In the genomic region with DNA sequence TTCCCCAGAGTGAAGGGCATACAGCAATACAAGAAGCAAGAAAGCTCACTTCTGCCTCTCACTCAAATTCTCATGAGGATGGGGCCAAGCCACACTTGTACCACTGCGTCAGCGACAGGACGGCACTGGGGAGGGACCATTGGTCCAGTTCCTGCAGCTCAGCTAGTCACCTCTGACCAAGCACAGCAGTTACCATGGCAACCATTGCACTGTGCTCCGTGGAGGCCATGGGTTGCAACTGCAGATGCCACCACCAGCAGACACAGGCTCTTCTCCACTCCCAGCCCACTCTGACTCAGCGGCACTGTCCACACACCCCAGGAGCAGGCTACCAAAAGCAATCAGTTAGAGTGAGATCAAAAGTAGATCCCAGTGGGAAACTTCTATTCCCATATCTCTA, we compare ENCODE assay signal across 2 cellular contexts.
TF ChIP-seq lines count a peak whose summit lies in the region.

No MANE protein-coding gene starts in this region.

TF ChIP-seq in SK-N-SH, 30 proteins besides CTCF, POLR2A, EP300 and RAD21 (continued from another document):
- TF ChIP-seq, protein P1, sequence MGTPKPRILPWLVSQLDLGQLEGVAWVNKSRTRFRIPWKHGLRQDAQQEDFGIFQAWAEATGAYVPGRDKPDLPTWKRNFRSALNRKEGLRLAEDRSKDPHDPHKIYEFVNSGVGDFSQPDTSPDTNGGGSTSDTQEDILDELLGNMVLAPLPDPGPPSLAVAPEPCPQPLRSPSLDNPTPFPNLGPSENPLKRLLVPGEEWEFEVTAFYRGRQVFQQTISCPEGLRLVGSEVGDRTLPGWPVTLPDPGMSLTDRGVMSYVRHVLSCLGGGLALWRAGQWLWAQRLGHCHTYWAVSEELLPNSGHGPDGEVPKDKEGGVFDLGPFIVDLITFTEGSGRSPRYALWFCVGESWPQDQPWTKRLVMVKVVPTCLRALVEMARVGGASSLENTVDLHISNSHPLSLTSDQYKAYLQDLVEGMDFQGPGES (IDR thresholded peaks at IDR 0.05; ENCODE audit: low read depth, low read length), result no peak
- no peak for TF ChIP-seq RFX5 (IDR thresholded peaks at IDR 0.05; ENCODE audit: low read length)
- no peak for TF ChIP-seq RXRA (IDR thresholded peaks at IDR 0.05; ENCODE audit: borderline replicate concordance, low read depth)
- TF ChIP-seq, protein P2, sequence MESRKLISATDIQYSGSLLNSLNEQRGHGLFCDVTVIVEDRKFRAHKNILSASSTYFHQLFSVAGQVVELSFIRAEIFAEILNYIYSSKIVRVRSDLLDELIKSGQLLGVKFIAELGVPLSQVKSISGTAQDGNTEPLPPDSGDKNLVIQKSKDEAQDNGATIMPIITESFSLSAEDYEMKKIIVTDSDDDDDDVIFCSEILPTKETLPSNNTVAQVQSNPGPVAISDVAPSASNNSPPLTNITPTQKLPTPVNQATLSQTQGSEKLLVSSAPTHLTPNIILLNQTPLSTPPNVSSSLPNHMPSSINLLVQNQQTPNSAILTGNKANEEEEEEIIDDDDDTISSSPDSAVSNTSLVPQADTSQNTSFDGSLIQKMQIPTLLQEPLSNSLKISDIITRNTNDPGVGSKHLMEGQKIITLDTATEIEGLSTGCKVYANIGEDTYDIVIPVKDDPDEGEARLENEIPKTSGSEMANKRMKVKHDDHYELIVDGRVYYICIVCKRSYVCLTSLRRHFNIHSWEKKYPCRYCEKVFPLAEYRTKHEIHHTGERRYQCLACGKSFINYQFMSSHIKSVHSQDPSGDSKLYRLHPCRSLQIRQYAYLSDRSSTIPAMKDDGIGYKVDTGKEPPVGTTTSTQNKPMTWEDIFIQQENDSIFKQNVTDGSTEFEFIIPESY (IDR thresholded peaks at IDR 0.05; ENCODE audit: borderline replicate concordance, low read depth), result no peak
- TF ChIP-seq EZH2phosphoT487 (IDR thresholded peaks at IDR 0.05; ENCODE audit: borderline replicate concordance, low read depth), result no peak
- TF ChIP-seq YY1 (IDR thresholded peaks at IDR 0.05; ENCODE audit: low read depth), result no peak
- no peak for TF ChIP-seq CHD2 (IDR thresholded peaks at IDR 0.05; ENCODE audit: low read length, partially characterized antibody)
- no peak for TF ChIP-seq TEAD4 (IDR thresholded peaks at IDR 0.05; ENCODE audit: borderline replicate concordance, insufficient read depth)
- no peak for TF ChIP-seq FOSL2 (IDR thresholded peaks at IDR 0.05; ENCODE audit: borderline replicate concordance, low read depth)
- no peak for TF ChIP-seq FOXJ3 (CRISPR knock-in tag; IDR thresholded peaks at IDR 0.05)
- TF ChIP-seq, protein P3, sequence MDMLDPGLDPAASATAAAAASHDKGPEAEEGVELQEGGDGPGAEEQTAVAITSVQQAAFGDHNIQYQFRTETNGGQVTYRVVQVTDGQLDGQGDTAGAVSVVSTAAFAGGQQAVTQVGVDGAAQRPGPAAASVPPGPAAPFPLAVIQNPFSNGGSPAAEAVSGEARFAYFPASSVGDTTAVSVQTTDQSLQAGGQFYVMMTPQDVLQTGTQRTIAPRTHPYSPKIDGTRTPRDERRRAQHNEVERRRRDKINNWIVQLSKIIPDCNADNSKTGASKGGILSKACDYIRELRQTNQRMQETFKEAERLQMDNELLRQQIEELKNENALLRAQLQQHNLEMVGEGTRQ (IDR thresholded peaks at IDR 0.05; ENCODE audit: borderline replicate concordance, low read depth, low read length), result no peak
TF ChIP-seq in SK-N-SH: peak in this region for 0.

TF ChIP-seq in SK-N-SH treated with all-trans-retinoic acid at 6 μM for 48 hours, 23 proteins besides CTCF, POLR2A, EP300 and RAD21 (continued from another document):
- TF ChIP-seq, protein P4, sequence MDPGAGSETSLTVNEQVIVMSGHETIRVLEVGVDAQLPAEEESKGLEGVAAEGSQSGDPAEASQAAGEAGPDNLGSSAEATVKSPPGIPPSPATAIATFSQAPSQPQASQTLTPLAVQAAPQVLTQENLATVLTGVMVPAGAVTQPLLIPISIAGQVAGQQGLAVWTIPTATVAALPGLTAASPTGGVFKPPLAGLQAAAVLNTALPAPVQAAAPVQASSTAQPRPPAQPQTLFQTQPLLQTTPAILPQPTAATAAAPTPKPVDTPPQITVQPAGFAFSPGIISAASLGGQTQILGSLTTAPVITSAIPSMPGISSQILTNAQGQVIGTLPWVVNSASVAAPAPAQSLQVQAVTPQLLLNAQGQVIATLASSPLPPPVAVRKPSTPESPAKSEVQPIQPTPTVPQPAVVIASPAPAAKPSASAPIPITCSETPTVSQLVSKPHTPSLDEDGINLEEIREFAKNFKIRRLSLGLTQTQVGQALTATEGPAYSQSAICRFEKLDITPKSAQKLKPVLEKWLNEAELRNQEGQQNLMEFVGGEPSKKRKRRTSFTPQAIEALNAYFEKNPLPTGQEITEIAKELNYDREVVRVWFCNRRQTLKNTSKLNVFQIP (CRISPR knock-in tag; IDR thresholded peaks at IDR 0.05; ENCODE audit: borderline replicate concordance, low read depth), result no peak
- TF ChIP-seq, protein P5, sequence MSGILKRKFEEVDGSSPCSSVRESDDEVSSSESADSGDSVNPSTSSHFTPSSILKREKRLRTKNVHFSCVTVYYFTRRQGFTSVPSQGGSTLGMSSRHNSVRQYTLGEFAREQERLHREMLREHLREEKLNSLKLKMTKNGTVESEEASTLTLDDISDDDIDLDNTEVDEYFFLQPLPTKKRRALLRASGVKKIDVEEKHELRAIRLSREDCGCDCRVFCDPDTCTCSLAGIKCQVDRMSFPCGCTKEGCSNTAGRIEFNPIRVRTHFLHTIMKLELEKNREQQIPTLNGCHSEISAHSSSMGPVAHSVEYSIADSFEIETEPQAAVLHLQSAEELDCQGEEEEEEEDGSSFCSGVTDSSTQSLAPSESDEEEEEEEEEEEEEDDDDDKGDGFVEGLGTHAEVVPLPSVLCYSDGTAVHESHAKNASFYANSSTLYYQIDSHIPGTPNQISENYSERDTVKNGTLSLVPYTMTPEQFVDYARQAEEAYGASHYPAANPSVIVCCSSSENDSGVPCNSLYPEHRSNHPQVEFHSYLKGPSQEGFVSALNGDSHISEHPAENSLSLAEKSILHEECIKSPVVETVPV (CRISPR knock-in tag; IDR thresholded peaks at IDR 0.05), result no peak
- TF ChIP-seq ESRRG (CRISPR knock-in tag; IDR thresholded peaks at IDR 0.05), result no peak
- TF ChIP-seq ZNF565 (CRISPR knock-in tag; conservative IDR thresholded peaks at IDR 0.05; ENCODE audit: low read depth), result no peak
- TF ChIP-seq, protein P6, sequence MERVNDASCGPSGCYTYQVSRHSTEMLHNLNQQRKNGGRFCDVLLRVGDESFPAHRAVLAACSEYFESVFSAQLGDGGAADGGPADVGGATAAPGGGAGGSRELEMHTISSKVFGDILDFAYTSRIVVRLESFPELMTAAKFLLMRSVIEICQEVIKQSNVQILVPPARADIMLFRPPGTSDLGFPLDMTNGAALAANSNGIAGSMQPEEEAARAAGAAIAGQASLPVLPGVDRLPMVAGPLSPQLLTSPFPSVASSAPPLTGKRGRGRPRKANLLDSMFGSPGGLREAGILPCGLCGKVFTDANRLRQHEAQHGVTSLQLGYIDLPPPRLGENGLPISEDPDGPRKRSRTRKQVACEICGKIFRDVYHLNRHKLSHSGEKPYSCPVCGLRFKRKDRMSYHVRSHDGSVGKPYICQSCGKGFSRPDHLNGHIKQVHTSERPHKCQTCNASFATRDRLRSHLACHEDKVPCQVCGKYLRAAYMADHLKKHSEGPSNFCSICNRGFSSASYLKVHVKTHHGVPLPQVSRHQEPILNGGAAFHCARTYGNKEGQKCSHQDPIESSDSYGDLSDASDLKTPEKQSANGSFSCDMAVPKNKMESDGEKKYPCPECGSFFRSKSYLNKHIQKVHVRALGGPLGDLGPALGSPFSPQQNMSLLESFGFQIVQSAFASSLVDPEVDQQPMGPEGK (CRISPR knock-in tag; IDR thresholded peaks at IDR 0.05; ENCODE audit: borderline replicate concordance), result no peak
- TF ChIP-seq PPARA (CRISPR knock-in tag; IDR thresholded peaks at IDR 0.05; ENCODE audit: borderline replicate concordance), result no peak
TF ChIP-seq in SK-N-SH treated with all-trans-retinoic acid at 6 μM for 48 hours: peak in this region for 0.
